Comparison of ENCODE assay signal across 8 cellular contexts in genomic region chr7:66114743-66115727, GRCh38. TPM values are rescaled to one million over a fixed set of nuclear protein-coding genes. Genes with fewer than 3 reads are reported as not detected.
DNase-seq lines count a peak whose midpoint lies in the region; ATAC-seq and TF ChIP-seq lines count a peak whose summit lies in the region.

CRCP (plus strand) TSS chr7:66114847; CDS start chr7:66114963, 116 bp downstream.

- H3K27ac Mint-ChIP-seq in WTC11: peak within 1 kb of the TSS; percentile 98

- DNase-seq in AG08396 (ENCODE audit: low spot score): peak; percentile 86
- DNase-seq in NCI-H2227 (lab: John Stamatoyannopoulos, UW; ENCODE audit: unreplicated experiment): peak; percentile 88
- DNase-seq in WTC11 (ENCODE audit: low spot score): peak; percentile 73
- DNase-seq in cardiac fibroblast (ENCODE audit: low read depth in 2 of 2): peak; percentile 79 to 85
- peak; percentile 86 for DNase-seq in iris pigment epithelial cell (ENCODE audit: low read depth)
- DNase-seq in stimulated activated CD4-positive, alpha-beta T cell treated with anti-CD3 and anti-CD28 coated beads, Interleukin-12 subunit alpha, Interleukin-12 subunit beta, amount 100 ng/mL, for 4 hours: peak; percentile 80

- ATAC-seq in GM18861 (IDR thresholded peaks at IDR 0.05; ENCODE audit: unreplicated experiment): peak; percentile 80
- peak; percentile 86 for ATAC-seq in HG03095 (IDR thresholded peaks at IDR 0.05; ENCODE audit: unreplicated experiment)
- peak; percentile 89 for ATAC-seq in WTC11

- H3K4me3 Mint-ChIP-seq in WTC11: peak within 1 kb of the TSS; percentile 99

- H3K4me1 Mint-ChIP-seq in WTC11: peaks cover 12% of the 10 kb centered on the region

- peak within 1 kb of the TSS; percentile 86 to 93 for H3K4me3 ChIP-seq in cardiac fibroblast (replicated peaks in 1 of 2; ENCODE audit: low read depth in 2 of 2, low read length in 2 of 2)

- no peaks in the 10 kb centered on the region; the same call in 1 of the 2 replicates for H3K27me3 Mint-ChIP-seq in WTC11 (ENCODE audit: low read depth)

- H3K36me3 Mint-ChIP-seq in WTC11: peaks cover 3% of the 10 kb centered on the region; the same call in 1 of the 2 replicates

- CTCF ChIA-PET in WTC11 (lab: Charles Lee): interaction anchor here (0.7 to 1.6 kb wide), 3 partner anchors 26 to 299 kb away, joined by 3 read pairs; no protein-coding TSS in a partner anchor

- H3K9me3 Mint-ChIP-seq in WTC11: peaks cover 4% of the 10 kb centered on the region

- POLR2A ChIA-PET in WTC11 (lab: Charles Lee): interaction anchor here (0.6 to 1.6 kb wide), 6 partner anchors 40 to 799 kb away, joined by 3 to 5 read pairs (median 3); partner anchors contain the start of gene ASL

- TF ChIP-seq CTCF in WTC11 (IDR thresholded peaks at IDR 0.05) (no peak), cardiac fibroblast (IDR thresholded peaks at IDR 0.05; ENCODE audit: low read depth, low read length) (peak; percentile 57)

TF ChIP-seq in WTC11, 78 proteins besides CTCF, POLR2A, EP300 and RAD21 (continues in another document):
- TF ChIP-seq ZBTB21 (CRISPR knock-in tag; IDR thresholded peaks at IDR 0.05; ENCODE audit: borderline replicate concordance): no peak
- TF ChIP-seq TEAD4 (CRISPR knock-in tag; IDR thresholded peaks at IDR 0.05): no peak
- no peak for TF ChIP-seq OVOL2 (CRISPR knock-in tag; IDR thresholded peaks at IDR 0.05; ENCODE audit: borderline replicate concordance)
- TF ChIP-seq KAT7 (CRISPR knock-in tag; IDR thresholded peaks at IDR 0.05; ENCODE audit: borderline replicate concordance): no peak
- TF ChIP-seq, protein P1, sequence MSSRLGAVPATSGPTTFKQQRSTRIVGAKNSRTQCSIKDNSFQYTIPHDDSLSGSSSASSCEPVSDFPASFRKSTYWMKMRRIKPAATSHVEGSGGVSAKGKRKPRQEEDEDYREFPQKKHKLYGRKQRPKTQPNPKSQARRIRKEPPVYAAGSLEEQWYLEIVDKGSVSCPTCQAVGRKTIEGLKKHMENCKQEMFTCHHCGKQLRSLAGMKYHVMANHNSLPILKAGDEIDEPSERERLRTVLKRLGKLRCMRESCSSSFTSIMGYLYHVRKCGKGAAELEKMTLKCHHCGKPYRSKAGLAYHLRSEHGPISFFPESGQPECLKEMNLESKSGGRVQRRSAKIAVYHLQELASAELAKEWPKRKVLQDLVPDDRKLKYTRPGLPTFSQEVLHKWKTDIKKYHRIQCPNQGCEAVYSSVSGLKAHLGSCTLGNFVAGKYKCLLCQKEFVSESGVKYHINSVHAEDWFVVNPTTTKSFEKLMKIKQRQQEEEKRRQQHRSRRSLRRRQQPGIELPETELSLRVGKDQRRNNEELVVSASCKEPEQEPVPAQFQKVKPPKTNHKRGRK (CRISPR knock-in tag; IDR thresholded peaks at IDR 0.05; ENCODE audit: borderline replicate concordance): no peak
- TF ChIP-seq ELF4 (CRISPR knock-in tag; IDR thresholded peaks at IDR 0.05; ENCODE audit: low read depth): no peak
- peak; percentile 63; the same call in 1 of the 2 replicates for TF ChIP-seq TEAD1 (CRISPR knock-in tag; IDR thresholded peaks at IDR 0.05)
- no peak for TF ChIP-seq NFYB (CRISPR knock-in tag; conservative IDR thresholded peaks at IDR 0.05; ENCODE audit: low read depth)
- TF ChIP-seq, protein P2, sequence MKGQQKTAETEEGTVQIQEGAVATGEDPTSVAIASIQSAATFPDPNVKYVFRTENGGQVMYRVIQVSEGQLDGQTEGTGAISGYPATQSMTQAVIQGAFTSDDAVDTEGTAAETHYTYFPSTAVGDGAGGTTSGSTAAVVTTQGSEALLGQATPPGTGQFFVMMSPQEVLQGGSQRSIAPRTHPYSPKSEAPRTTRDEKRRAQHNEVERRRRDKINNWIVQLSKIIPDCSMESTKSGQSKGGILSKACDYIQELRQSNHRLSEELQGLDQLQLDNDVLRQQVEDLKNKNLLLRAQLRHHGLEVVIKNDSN (CRISPR knock-in tag; IDR thresholded peaks at IDR 0.05): 0 out of 2 replicates have a peak, but pooled peaks have one; percentile 45
- peak; percentile 62 for TF ChIP-seq SP1 (CRISPR knock-in tag; conservative IDR thresholded peaks at IDR 0.05)
- TF ChIP-seq FOXJ3 (CRISPR knock-in tag; IDR thresholded peaks at IDR 0.05; ENCODE audit: borderline replicate concordance): no peak
- TF ChIP-seq ZNF219 (CRISPR knock-in tag; IDR thresholded peaks at IDR 0.05; ENCODE audit: borderline replicate concordance): no peak
- TF ChIP-seq E2F5 (CRISPR knock-in tag; IDR thresholded peaks at IDR 0.05): peak; percentile 92
- peak; percentile 52; the same call in 1 of the 2 replicates for TF ChIP-seq MYBL2 (CRISPR knock-in tag; IDR thresholded peaks at IDR 0.05)
- peak; percentile 50 for TF ChIP-seq FOXP4 (CRISPR knock-in tag; IDR thresholded peaks at IDR 0.05)
- TF ChIP-seq, protein P3, sequence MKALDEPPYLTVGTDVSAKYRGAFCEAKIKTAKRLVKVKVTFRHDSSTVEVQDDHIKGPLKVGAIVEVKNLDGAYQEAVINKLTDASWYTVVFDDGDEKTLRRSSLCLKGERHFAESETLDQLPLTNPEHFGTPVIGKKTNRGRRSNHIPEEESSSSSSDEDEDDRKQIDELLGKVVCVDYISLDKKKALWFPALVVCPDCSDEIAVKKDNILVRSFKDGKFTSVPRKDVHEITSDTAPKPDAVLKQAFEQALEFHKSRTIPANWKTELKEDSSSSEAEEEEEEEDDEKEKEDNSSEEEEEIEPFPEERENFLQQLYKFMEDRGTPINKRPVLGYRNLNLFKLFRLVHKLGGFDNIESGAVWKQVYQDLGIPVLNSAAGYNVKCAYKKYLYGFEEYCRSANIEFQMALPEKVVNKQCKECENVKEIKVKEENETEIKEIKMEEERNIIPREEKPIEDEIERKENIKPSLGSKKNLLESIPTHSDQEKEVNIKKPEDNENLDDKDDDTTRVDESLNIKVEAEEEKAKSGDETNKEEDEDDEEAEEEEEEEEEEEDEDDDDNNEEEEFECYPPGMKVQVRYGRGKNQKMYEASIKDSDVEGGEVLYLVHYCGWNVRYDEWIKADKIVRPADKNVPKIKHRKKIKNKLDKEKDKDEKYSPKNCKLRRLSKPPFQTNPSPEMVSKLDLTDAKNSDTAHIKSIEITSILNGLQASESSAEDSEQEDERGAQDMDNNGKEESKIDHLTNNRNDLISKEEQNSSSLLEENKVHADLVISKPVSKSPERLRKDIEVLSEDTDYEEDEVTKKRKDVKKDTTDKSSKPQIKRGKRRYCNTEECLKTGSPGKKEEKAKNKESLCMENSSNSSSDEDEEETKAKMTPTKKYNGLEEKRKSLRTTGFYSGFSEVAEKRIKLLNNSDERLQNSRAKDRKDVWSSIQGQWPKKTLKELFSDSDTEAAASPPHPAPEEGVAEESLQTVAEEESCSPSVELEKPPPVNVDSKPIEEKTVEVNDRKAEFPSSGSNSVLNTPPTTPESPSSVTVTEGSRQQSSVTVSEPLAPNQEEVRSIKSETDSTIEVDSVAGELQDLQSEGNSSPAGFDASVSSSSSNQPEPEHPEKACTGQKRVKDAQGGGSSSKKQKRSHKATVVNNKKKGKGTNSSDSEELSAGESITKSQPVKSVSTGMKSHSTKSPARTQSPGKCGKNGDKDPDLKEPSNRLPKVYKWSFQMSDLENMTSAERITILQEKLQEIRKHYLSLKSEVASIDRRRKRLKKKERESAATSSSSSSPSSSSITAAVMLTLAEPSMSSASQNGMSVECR (CRISPR knock-in tag; IDR thresholded peaks at IDR 0.05; ENCODE audit: borderline replicate concordance): peak; percentile 27; the same call in 1 of the 2 replicates
- TF ChIP-seq, protein P4, sequence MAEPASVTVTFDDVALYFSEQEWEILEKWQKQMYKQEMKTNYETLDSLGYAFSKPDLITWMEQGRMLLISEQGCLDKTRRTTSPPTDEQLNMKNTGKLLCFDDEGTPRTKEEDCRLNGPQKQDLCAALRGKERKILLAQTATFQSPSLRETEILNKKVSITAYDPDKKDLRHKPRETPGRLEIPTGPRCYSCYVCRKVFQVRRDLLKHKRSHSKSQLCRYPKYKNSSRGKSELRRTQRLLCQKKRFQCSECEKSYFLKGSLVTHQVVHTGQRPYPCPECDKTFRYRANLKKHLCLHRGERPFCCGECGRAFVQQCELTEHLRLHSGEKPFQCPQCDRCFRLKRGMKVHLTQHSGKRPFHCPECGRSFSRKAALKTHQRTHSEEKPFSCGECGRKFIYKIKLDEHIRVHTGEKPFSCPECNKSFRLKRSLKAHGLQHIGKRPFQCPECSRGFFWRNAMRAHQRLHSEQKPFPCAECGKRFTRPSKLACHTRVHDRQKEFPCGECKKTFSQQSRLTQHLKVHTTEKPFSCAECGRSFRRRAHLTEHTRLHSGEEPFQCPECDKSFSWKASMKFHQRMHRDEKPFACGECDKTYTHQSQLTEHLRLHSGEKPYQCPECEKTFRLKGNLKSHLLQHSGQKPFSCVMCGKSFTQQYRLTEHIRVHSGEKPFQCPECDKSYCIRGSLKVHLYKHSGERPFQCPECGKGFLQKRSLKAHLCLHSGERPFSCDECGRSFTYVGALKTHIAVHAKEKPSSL (CRISPR knock-in tag; conservative IDR thresholded peaks at IDR 0.05): no peak
- TF ChIP-seq MXD4 (CRISPR knock-in tag; IDR thresholded peaks at IDR 0.05; ENCODE audit: borderline replicate concordance): no peak
- peak; percentile 88 for TF ChIP-seq FOXP1 (CRISPR knock-in tag; IDR thresholded peaks at IDR 0.05; ENCODE audit: borderline replicate concordance)
- no peak for TF ChIP-seq ZNF416 (CRISPR knock-in tag; IDR thresholded peaks at IDR 0.05)

RNA-seq across cellular contexts. Expression of gene CRCP, which starts in this region (rescaled TPM):
- total RNA-seq in WTC11 (2021): 20.3 to 23.3 TPM (median 21.2 TPM) in 3 replicates

Comparison
In these comparisons a context has a peak if more than half of its experiments do, and no peak if none do; other contexts are left out.
1. Peak in every context shown above with its lines: DNase-seq, ATAC-seq and H3K4me3 ChIP-seq.